Comparison of ENCODE assay signal across 8 cellular contexts in genomic region chr6:156564128-156564806, GRCh38.
DNase-seq lines count a peak whose midpoint lies in the region; ATAC-seq and TF ChIP-seq lines count a peak whose summit lies in the region.

No MANE protein-coding gene starts in this region.

- peak; percentile 71 for DNase-seq in NB4 (ENCODE audit: low read depth)
- peak; percentile 59 for DNase-seq in T follicular helper cell (ENCODE audit: low read depth)
- DNase-seq in adipocyte (ENCODE audit: low read depth) = peak; percentile 88
- DNase-seq in heart right ventricle = peak; percentile 77 to 81
- DNase-seq in retinal pigment epithelial cell (ENCODE audit: low read depth) = peak; percentile 18
- DNase-seq in DMS79 (lab: John Stamatoyannopoulos, UW) = no peak

- H3K36me3 ChIP-seq in adipocyte (ENCODE audit: control insufficient read depth, insufficient read depth, low read length, severe bottlenecking) = no peaks in the 10 kb centered on the region
- no peaks in the 10 kb centered on the region for H3K36me3 ChIP-seq in heart right ventricle

- H3K9me3 ChIP-seq in adipocyte (ENCODE audit: control insufficient read depth, low read length) (peaks cover 22% of the 10 kb centered on the region), heart right ventricle (peaks cover 0 to 20% (median 3%) of the 10 kb centered on the region in 11 donors)

- H3K9ac ChIP-seq in adipocyte (ENCODE audit: low read length) = no peak overlapping the region

- no peaks in the 10 kb centered on the region for H3K4me1 ChIP-seq in adipocyte (ENCODE audit: control insufficient read depth, insufficient read depth, low read length)
- peaks cover 0 to 11% (median 5%) of the 10 kb centered on the region in 9 donors for H3K4me1 ChIP-seq in heart right ventricle

- no peak for TF ChIP-seq POLR2A in NB4 (IDR thresholded peaks at IDR 0.05; ENCODE audit: extremely low read depth, insufficient read length)

- ATAC-seq in HG02571 (IDR thresholded peaks at IDR 0.05; ENCODE audit: unreplicated experiment) (peak; percentile 94), heart right ventricle (peak; percentile 94 to 98 (median 96))

- H3K27ac ChIP-seq in heart right ventricle = peak overlapping the region in 1 of 10 donors; percentile 35

- H3K27me3 ChIP-seq in adipocyte (replicated peaks; ENCODE audit: control insufficient read depth, insufficient read depth, low read length) (peaks cover 2% of the 10 kb centered on the region), heart right ventricle (no peaks in the 10 kb centered on the region)

- H3K4me3 ChIP-seq in NB4 (ENCODE audit: low read depth, low read length) = no peak overlapping the region
- no peak overlapping the region for H3K4me3 ChIP-seq in adipocyte (ENCODE audit: low read length)
- H3K4me3 ChIP-seq in heart right ventricle = no peak overlapping the region
- H3K4me3 ChIP-seq in retinal pigment epithelial cell (ENCODE audit: low read length) = no peak overlapping the region

- intact Hi-C loops in heart right ventricle (cut with DNase I) = loop anchor here (1.0 to 10.0 kb wide), 18 partner anchors 121 to 711 kb away; partner anchors contain the start of gene ARID1B (in 7 of the 10)

- 2 to 4% methylated on average over 14 of the region's 14 CpGs for WGBS in heart right ventricle, 2 donors

- peak; percentile 93 for TF ChIP-seq CTCF in GM12873 (IDR thresholded peaks at IDR 0.05; ENCODE audit: insufficient read depth, low read depth, low read length, missing control alignments)
- peak; percentile 91 for TF ChIP-seq CTCF in NB4 (IDR thresholded peaks at IDR 0.05; ENCODE audit: low read depth, low read length)
- TF ChIP-seq CTCF in heart right ventricle (IDR thresholded peaks at IDR 0.05) = peak; percentile 92 to 99 (median 96)
- peak; percentile 94 for TF ChIP-seq CTCF in retinal pigment epithelial cell (conservative IDR thresholded peaks at IDR 0.05; ENCODE audit: low read depth, low read length)
